ENCODE assay signal across 8 cellular contexts in genomic region chr1:85707267-85707989, GRCh38. TPM values are rescaled to one million over a fixed set of nuclear protein-coding genes. Genes with fewer than 3 reads are reported as not detected.
DNase-seq lines count a peak whose midpoint lies in the region; ATAC-seq and TF ChIP-seq lines count a peak whose summit lies in the region.

No MANE protein-coding gene starts in this region.

- H3K36me3 ChIP-seq in HAP-1 (replicated peaks) (peaks cover 9% of the 10 kb centered on the region), RWPE2 (ENCODE audit: low read depth) (peaks cover 30% of the 10 kb centered on the region), thymus (ENCODE audit: control insufficient read depth, insufficient read depth) (no peaks in the 10 kb centered on the region)

- H3K4me3 ChIP-seq in HAP-1 (peak overlapping the region; percentile 66), RWPE2 (ENCODE audit: severe bottlenecking) (peak overlapping the region; percentile 68), iPS-18c (ENCODE audit: insufficient read depth, low read depth, low read length) (peak overlapping the region; percentile 80), thymus (ENCODE audit: low read length) (peak overlapping the region; percentile 76)

- in situ Hi-C loops in HAP-1 (cut with MboI; ENCODE audit: low sequenced_read_pairs), result no loop called here

- no peaks in the 10 kb centered on the region for H3K9me3 ChIP-seq in HAP-1
- H3K9me3 ChIP-seq in RWPE2 (ENCODE audit: severe bottlenecking), result no peaks in the 10 kb centered on the region
- no peaks in the 10 kb centered on the region for H3K9me3 ChIP-seq in iPS-18c (ENCODE audit: control insufficient read depth, insufficient read depth, low read length)
- H3K9me3 ChIP-seq in thymus (ENCODE audit: control insufficient read depth), result no peaks in the 10 kb centered on the region

- peak; percentile 17 for DNase-seq in Daoy (ENCODE audit: low read depth)
- no peak for DNase-seq in HAP-1 (ENCODE audit: low spot score in 2 of 2)
- no peak for DNase-seq in RWPE2 (ENCODE audit: low spot score)
- no peak for DNase-seq in activated CD4-positive, alpha-beta T cell treated with anti-CD3 and anti-CD28 coated beads for 4 hours
- no peak for DNase-seq in NCI-H748 (lab: John Stamatoyannopoulos, UW; ENCODE audit: unreplicated experiment)

- no peaks in the 10 kb centered on the region for H3K27me3 ChIP-seq in HAP-1 (ENCODE audit: low read depth)
- H3K27me3 ChIP-seq in RWPE2 (ENCODE audit: insufficient read depth, poor library complexity, severe bottlenecking), result no peaks in the 10 kb centered on the region
- H3K27me3 ChIP-seq in thymus (ENCODE audit: control insufficient read depth, insufficient read depth), result no peaks in the 10 kb centered on the region

- H3K27ac ChIP-seq in RWPE2 (ENCODE audit: poor library complexity, severe bottlenecking) (peak overlapping the region; percentile 56), thymus (ENCODE audit: low read depth) (peak overlapping the region; percentile 68)

- no peak for TF ChIP-seq CTCF in RWPE2 (IDR thresholded peaks at IDR 0.05; ENCODE audit: poor library complexity, severe bottlenecking)

- H3K4me1 ChIP-seq in HAP-1, result peaks cover 9% of the 10 kb centered on the region
- no peaks in the 10 kb centered on the region for H3K4me1 ChIP-seq in RWPE2 (ENCODE audit: insufficient read depth, poor library complexity, severe bottlenecking)
- H3K4me1 ChIP-seq in thymus (ENCODE audit: control insufficient read depth, insufficient read depth, low read length), result no peaks in the 10 kb centered on the region

- 14% methylated on average over 13 of the region's 13 CpGs for WGBS in thymus

- ATAC-seq in RWPE2 (ENCODE audit: low read depth) (peak; percentile 8; the same call in 1 of the 3 replicates), HG02571 (IDR thresholded peaks at IDR 0.05; ENCODE audit: unreplicated experiment) (no peak)

RNA-seq across cellular contexts. Expression of gene ZNHIT6, which starts 0.8 kb away (rescaled TPM):
- 29.3 and 43.4 TPM in 2 replicates for total RNA-seq in Daoy (2014; rRNA removed; shearing (Covaris generic))
- 14.1 TPM for polyA plus RNA-seq in thymus
